ENCODE assay signal across 10 cellular contexts in the genomic region with DNA sequence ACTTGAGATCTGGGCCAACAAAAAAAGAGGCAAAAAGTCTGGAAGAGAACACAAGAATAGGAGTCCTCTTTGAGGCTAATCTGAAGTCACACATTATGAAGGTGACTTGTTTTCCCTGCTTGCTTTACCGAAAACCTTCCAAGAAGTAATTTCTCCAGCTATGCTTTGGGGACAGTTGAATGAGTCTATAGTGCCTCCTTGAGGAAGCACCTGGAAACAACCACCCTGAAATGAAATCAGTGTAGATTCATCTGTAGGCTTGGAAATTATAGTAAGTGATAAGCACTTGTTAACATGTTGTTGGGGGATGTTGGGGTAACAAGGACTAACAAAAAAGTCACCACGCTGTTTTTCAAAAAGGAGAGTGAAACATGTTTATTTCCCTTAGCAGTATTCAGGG. TPM values are rescaled to one million over a fixed set of nuclear protein-coding genes. Genes with fewer than 3 reads are reported as not detected.
DNase-seq lines count a peak whose midpoint lies in the region; ATAC-seq, FAIRE-seq and TF ChIP-seq lines count a peak whose summit lies in the region.
"Had no signal": no experiment of that assay in that cellular context is flagged by ENCODE, and none has a peak within 500 bp of the region (broad histone marks: within the 10 kb centered on the region; RNA-seq: fewer than 3 reads in every experiment).

No MANE protein-coding gene starts in this region.

- no peaks in the 10 kb centered on the region for H3K9me3 ChIP-seq in HEK293 (ENCODE audit: control insufficient read depth, insufficient read depth, low read depth, low read length)
- H3K9me3 ChIP-seq in kidney (ENCODE audit: control insufficient read depth in 1 of 2, low read length in 2 of 2): no peaks in the 10 kb centered on the region
- H3K9me3 ChIP-seq in transverse colon: no peaks in the 10 kb centered on the region

- no peak for TF ChIP-seq EP300 in transverse colon (IDR thresholded peaks at IDR 0.05; ENCODE audit: low read depth)

- H3K4me3 ChIP-seq in BJ (ENCODE audit: low read depth, low read length) (no peak overlapping the region), HEK293 (ENCODE audit: low read depth, low read length) (no peak overlapping the region), kidney (ENCODE audit: low read length in 2 of 2) (no peak overlapping the region), transverse colon (no peak overlapping the region)

- H3K36me3 ChIP-seq in BJ (ENCODE audit: control insufficient read depth, insufficient read depth, low read length) (no peaks in the 10 kb centered on the region), HEK293 (ENCODE audit: control insufficient read depth in 2 of 2, insufficient read depth in 1 of 2, low read length in 2 of 2) (no peaks in the 10 kb centered on the region), kidney (ENCODE audit: control insufficient read depth in 1 of 2, insufficient read depth in 2 of 2, low read length in 2 of 2) (no peaks in the 10 kb centered on the region), transverse colon (no peaks in the 10 kb centered on the region)

- H3K9ac ChIP-seq in kidney (ENCODE audit: low read length in 2 of 2): no peak overlapping the region

- 75 to 78% methylated on average over 1 to 2 of the region's 2 CpGs for WGBS in transverse colon (ENCODE audit: low coverage in 1 of 2), 2 donors

- in situ Hi-C loops in transverse colon (cut with MboI; ENCODE audit: low pct_ligation_motif_present in 1 of 4, low pct_unique_long_range_greater_than_20kb in 1 of 4, low sequenced_read_pairs in 3 of 4): loop anchor here in 3 of 4 donors (5.0 to 25.0 kb wide), 5 partner anchors 58 to 280 kb away; no protein-coding TSS in a partner anchor

- intact Hi-C loops in kidney (cut with DNase I): loop anchor here (5.0 kb wide), 1 partner anchor 130 kb away; no protein-coding TSS in a partner anchor
- intact Hi-C loops in transverse colon (cut with DNase I; ENCODE audit: low total_unique reads): no loop called here

- no peak for TF ChIP-seq POLR2A in transverse colon (IDR thresholded peaks at IDR 0.05)

- H3K27ac ChIP-seq in HEK293 (ENCODE audit: extremely low read depth, low read depth, low read length) (no peak overlapping the region), kidney (ENCODE audit: low read depth in 2 of 2, low read length in 2 of 2) (no peak overlapping the region), transverse colon (no peak overlapping the region)

- CTCF ChIA-PET in BJ (lab: Yijun Ruan, JAX): interaction anchor here (1.3 to 10.9 kb wide), 11 partner anchors 10 to 276 kb away, joined by 4 to 276 read pairs (median 68); no protein-coding TSS in a partner anchor
- CTCF ChIA-PET in HEK293 (lab: Yijun Ruan, JAX): interaction anchor here (0.6 to 9.0 kb wide), 18 partner anchors 9 to 294 kb away, joined by 3 to 223 read pairs (median 3); a partner anchor contains a TSS

- no peaks in the 10 kb centered on the region; the same call in 1 of the 2 replicates for H3K27me3 ChIP-seq in BJ (ENCODE audit: control insufficient read depth, insufficient read depth, low read length)
- peaks cover 2% of the 10 kb centered on the region for H3K27me3 ChIP-seq in transverse colon

- DNase-seq in BJ (ENCODE audit: low read depth): no peak
- peak; percentile 17 for DNase-seq in SW480 (ENCODE audit: low spot score)
- DNase-seq in kidney: no peak
- DNase-seq in transverse colon: no peak

- ATAC-seq in GM21515 (IDR thresholded peaks at IDR 0.05; ENCODE audit: unreplicated experiment) (no peak), HG02678 (IDR thresholded peaks at IDR 0.05; ENCODE audit: unreplicated experiment) (no peak), GM21825 (IDR thresholded peaks at IDR 0.05; ENCODE audit: unreplicated experiment) (no peak)

- FAIRE-seq in kidney (lab: Jason Lieb, UNC): no peak
- FAIRE-seq: GM18507 had no signal

- POLR2A ChIA-PET in BJ (lab: Charles Lee): no interaction called here
- POLR2A ChIA-PET in HEK293 (lab: Yijun Ruan, JAX): no interaction called here

- no peaks in the 10 kb centered on the region for H3K4me1 ChIP-seq in HEK293 (ENCODE audit: control insufficient read depth, insufficient read depth, low read length)
- no peaks in the 10 kb centered on the region for H3K4me1 ChIP-seq in kidney (ENCODE audit: control insufficient read depth in 1 of 2, insufficient read depth in 1 of 2, low read depth in 1 of 2, low read length in 2 of 2)
- H3K4me1 ChIP-seq in transverse colon: no peaks in the 10 kb centered on the region

- TF ChIP-seq CTCF in BJ (IDR thresholded peaks at IDR 0.05; ENCODE audit: insufficient read depth, low read depth, low read length): peak; percentile 47
- TF ChIP-seq CTCF in HEK293 (tag by site-specific recombination; IDR thresholded peaks at IDR 0.05): no peak
- TF ChIP-seq CTCF in kidney (IDR thresholded peaks at IDR 0.05; ENCODE audit: borderline replicate concordance, extremely low read depth, insufficient read depth): peak; percentile 21
- TF ChIP-seq CTCF in transverse colon (IDR thresholded peaks at IDR 0.05): no peak

TF ChIP-seq in HEK293, 187 proteins besides CTCF, POLR2A, EP300 and RAD21:
- TF ChIP-seq, protein P1, sequence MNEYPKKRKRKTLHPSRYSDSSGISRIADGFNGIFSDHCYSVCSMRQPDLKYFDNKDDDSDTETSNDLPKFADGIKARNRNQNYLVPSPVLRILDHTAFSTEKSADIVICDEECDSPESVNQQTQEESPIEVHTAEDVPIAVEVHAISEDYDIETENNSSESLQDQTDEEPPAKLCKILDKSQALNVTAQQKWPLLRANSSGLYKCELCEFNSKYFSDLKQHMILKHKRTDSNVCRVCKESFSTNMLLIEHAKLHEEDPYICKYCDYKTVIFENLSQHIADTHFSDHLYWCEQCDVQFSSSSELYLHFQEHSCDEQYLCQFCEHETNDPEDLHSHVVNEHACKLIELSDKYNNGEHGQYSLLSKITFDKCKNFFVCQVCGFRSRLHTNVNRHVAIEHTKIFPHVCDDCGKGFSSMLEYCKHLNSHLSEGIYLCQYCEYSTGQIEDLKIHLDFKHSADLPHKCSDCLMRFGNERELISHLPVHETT (tag by site-specific recombination; IDR thresholded peaks at IDR 0.05): no peak
- TF ChIP-seq, protein P2, sequence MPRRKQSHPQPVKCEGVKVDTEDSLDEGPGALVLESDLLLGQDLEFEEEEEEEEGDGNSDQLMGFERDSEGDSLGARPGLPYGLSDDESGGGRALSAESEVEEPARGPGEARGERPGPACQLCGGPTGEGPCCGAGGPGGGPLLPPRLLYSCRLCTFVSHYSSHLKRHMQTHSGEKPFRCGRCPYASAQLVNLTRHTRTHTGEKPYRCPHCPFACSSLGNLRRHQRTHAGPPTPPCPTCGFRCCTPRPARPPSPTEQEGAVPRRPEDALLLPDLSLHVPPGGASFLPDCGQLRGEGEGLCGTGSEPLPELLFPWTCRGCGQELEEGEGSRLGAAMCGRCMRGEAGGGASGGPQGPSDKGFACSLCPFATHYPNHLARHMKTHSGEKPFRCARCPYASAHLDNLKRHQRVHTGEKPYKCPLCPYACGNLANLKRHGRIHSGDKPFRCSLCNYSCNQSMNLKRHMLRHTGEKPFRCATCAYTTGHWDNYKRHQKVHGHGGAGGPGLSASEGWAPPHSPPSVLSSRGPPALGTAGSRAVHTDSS (tag by site-specific recombination; IDR thresholded peaks at IDR 0.05): no peak
- peak; percentile 15; the same call in 1 of the 2 replicates for TF ChIP-seq ZNF654 (tag by site-specific recombination; IDR thresholded peaks at IDR 0.05; ENCODE audit: low read depth)
TF ChIP-seq in HEK293: peak in this region for 1.

RNA-seq across cellular contexts. Expression of a gene that starts 23.4 kb away (rescaled TPM):
- not detected in 2 replicates for polyA plus RNA-seq in BJ (2011; rRNA removed)
- not detected in 2 replicates for polyA minus RNA-seq in BJ (2011; rRNA and poly(A)+ RNA removed)
- not detected for total RNA-seq in kidney
- polyA plus RNA-seq in kidney (ENCODE audit: insufficient read depth, low read depth, low replicate concordance): not detected
- total RNA-seq in transverse colon: not detected
- total RNA-seq: T-helper 2 cell treated with Interferon-gamma antibody and Interleukin-4, amounts not matched to agents 100 ng/mL and 5 ng/mL, for 36 hours had no signal

RNA-seq across cellular contexts. Expression of a gene that starts 41.6 kb away (rescaled TPM):
- polyA plus RNA-seq in BJ (2011; rRNA removed): not detected in 2 replicates
- under 0.01 TPM in 1 of 2 replicates, not detected in the other for polyA minus RNA-seq in BJ (2011; rRNA and poly(A)+ RNA removed)
- total RNA-seq in kidney: not detected
- polyA plus RNA-seq in kidney (ENCODE audit: insufficient read depth, low read depth, low replicate concordance): not detected
- total RNA-seq in transverse colon: not detected
- total RNA-seq: T-helper 2 cell treated with Interferon-gamma antibody and Interleukin-4, amounts not matched to agents 100 ng/mL and 5 ng/mL, for 36 hours had no signal

Comparison
In these comparisons a context has a peak if more than half of its experiments do, and no peak if none do; other contexts are left out.
1. CTCF ChIP-seq: peak in BJ (single experiment) and kidney (single experiment); none in HEK293 (single experiment) and transverse colon (0 of 5).